ENCODE assay signal across 14 cellular contexts in the genomic region with DNA sequence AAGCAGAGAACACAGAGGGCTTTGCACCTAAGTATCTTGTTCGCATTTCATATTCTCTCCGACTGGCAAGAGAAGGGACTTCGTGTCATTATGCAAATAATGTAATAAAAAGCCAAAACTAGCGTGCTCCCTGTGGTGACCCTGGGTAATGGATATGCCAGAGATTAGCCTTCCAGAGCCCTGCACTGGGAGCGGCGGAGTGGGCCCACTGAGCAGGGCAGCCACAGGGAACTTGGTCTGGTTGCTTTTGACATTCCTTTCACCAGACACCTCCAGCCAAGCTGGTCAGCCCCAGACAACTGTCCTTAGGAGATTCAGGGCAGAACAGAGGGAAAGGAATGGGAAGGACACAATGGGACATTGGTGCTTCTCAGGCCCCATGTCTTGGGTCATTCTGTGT.
"Had no signal": no experiment of that assay in that cellular context is flagged by ENCODE, and none has a peak within 500 bp of the region (broad histone marks: within the 10 kb centered on the region; RNA-seq: fewer than 3 reads in every experiment).

No MANE protein-coding gene starts in this region.

- H3K27ac ChIP-seq: esophagus squamous epithelium, sigmoid colon, upper lobe of right lung had no signal

- H3K36me3 ChIP-seq: esophagus squamous epithelium, sigmoid colon had no signal

- H3K4me3 ChIP-seq: esophagus squamous epithelium, sigmoid colon, upper lobe of right lung had no signal

- H3K27me3 ChIP-seq: esophagus squamous epithelium, sigmoid colon, upper lobe of right lung had no signal

- H3K4me3 Mint-ChIP-seq: activated naive CD4-positive, alpha-beta T cell treated with anti-CD3 and anti-CD28 coated beads, Interleukin-2, amount 50 U/mL, for 24 hours; activated T-cell treated with anti-CD3 and anti-CD28 coated beads, Interleukin-2, amount 50 U/mL, for 72 hours; naive thymus-derived CD8-positive, alpha-beta T cell had no signal

- H3K9me3 ChIP-seq: esophagus squamous epithelium, sigmoid colon, upper lobe of right lung had no signal

- H3K27ac Mint-ChIP-seq: activated naive CD4-positive, alpha-beta T cell treated with anti-CD3 and anti-CD28 coated beads, Interleukin-2, amount 50 U/mL, for 24 hours; activated T-cell treated with anti-CD3 and anti-CD28 coated beads, Interleukin-2, amount 50 U/mL, for 72 hours had no signal

- DNase-seq: activated CD4-positive, alpha-beta T cell treated with anti-CD3 and anti-CD28 coated beads, Interleukin-2, amount 50 U/mL, for 4 hours; activated CD4-positive, CD25-positive, alpha-beta regulatory T cell treated with anti-CD3 and anti-CD28 coated beads, Interleukin-2, amount 50 U/mL, for 72 hours; activated effector memory CD4-positive, alpha-beta T cell treated with anti-CD3 and anti-CD28 coated beads, Interleukin-2, amount 50 U/mL, for 16 hours; activated T-cell treated with anti-CD3 and anti-CD28 coated beads, Interleukin-2, amount 50 U/mL, for 72 hours; effector memory CD4-positive, alpha-beta T cell; esophagus squamous epithelium; mesenchymal stem cell; naive thymus-derived CD8-positive, alpha-beta T cell; nucleus accumbens; sigmoid colon; stimulated activated CD4-positive, alpha-beta T cell treated with anti-CD3 and anti-CD28 coated beads, Interleukin-4, amount 100 ng/mL, for 4 hours; stimulated activated naive CD4-positive, alpha-beta T cell; upper lobe of right lung had no signal

- ATAC-seq: activated T-cell treated with anti-CD3 and anti-CD28 coated beads, Interleukin-2, amount 50 U/mL, for 72 hours; naive thymus-derived CD8-positive, alpha-beta T cell; upper lobe of right lung had no signal

- H3K27me3 Mint-ChIP-seq: activated naive CD4-positive, alpha-beta T cell treated with anti-CD3 and anti-CD28 coated beads, Interleukin-2, amount 50 U/mL, for 24 hours; naive thymus-derived CD8-positive, alpha-beta T cell had no signal

- H3K9me3 Mint-ChIP-seq: activated naive CD4-positive, alpha-beta T cell treated with anti-CD3 and anti-CD28 coated beads, Interleukin-2, amount 50 U/mL, for 24 hours; activated T-cell treated with anti-CD3 and anti-CD28 coated beads, Interleukin-2, amount 50 U/mL, for 72 hours; naive thymus-derived CD8-positive, alpha-beta T cell had no signal
